13 cellular contexts compared by ENCODE assay signal in the genomic region with DNA sequence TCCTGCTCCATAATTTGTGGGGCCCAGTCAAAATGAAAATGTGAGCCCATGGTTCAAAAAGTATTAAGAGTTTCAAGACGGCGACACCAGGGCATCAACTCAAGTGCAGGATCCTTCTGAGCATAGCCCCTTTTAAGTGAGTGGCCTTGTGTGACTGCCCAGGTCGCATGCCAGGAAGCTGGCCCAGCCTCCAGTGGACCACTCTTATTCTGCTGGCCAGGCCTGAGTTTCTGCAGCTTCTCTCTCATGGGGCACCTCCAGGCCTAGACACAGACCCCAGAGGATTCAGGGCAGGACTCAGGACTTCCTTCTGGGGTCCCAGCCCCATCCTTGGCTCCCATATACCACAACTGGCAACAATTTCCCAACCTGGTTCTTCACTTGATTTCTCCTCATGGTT.
DNase-seq lines count a peak whose midpoint lies in the region; ATAC-seq and TF ChIP-seq lines count a peak whose summit lies in the region.
"Had no signal": no experiment of that assay in that cellular context is flagged by ENCODE, and none has a peak within 500 bp of the region (broad histone marks: within the 10 kb centered on the region; RNA-seq: fewer than 3 reads in every experiment).

No MANE protein-coding gene starts in this region.

- H3K4me3 ChIP-seq in mammary epithelial cell (replicated peaks in 1 of 3; ENCODE audit: insufficient read depth in 1 of 3, low read depth in 2 of 3, low read length in 3 of 3) (no peak overlapping the region), right atrium auricular region (no peak overlapping the region), parathyroid adenoma (ENCODE audit: low read depth, low read length) (no peak overlapping the region), transverse colon (no peak overlapping the region)

- no peaks in the 10 kb centered on the region for H3K9me3 ChIP-seq in mammary epithelial cell (replicated peaks; ENCODE audit: insufficient read depth, low read length)
- no peaks in the 10 kb centered on the region for H3K9me3 ChIP-seq in right atrium auricular region
- no peaks in the 10 kb centered on the region for H3K9me3 ChIP-seq in parathyroid adenoma (ENCODE audit: control insufficient read depth, low read length)
- H3K9me3 ChIP-seq in transverse colon, result no peaks in the 10 kb centered on the region

- H3K27ac ChIP-seq in mammary epithelial cell (ENCODE audit: insufficient read depth, low read depth, low read length) (no peak overlapping the region), right atrium auricular region (peak overlapping the region; percentile 65 to 71), parathyroid adenoma (peak overlapping the region; percentile 20), transverse colon (peak overlapping the region; percentile 72 to 83 (median 79))

- no peak for ATAC-seq in activated naive CD4-positive, alpha-beta T cell treated with anti-CD3 and anti-CD28 coated beads, Interleukin-2, amount 50 U/mL, for 72 hours
- ATAC-seq in GM21367 (IDR thresholded peaks at IDR 0.05; ENCODE audit: unreplicated experiment), result no peak
- ATAC-seq: Panc1; stimulated activated effector memory CD8-positive, alpha-beta T cell treated with anti-CD3 and anti-CD28 coated beads, Interleukin-12 subunit alpha, Interleukin-12 subunit beta, amount 100 ng/mL, for 72 hours had no signal

- in situ Hi-C loops in mammary epithelial cell (cut with MboI; ENCODE audit: low sequenced_read_pairs in 2 of 2), result no loop called here
- in situ Hi-C loops in transverse colon (cut with MboI; ENCODE audit: low pct_ligation_motif_present in 1 of 4, low pct_unique_long_range_greater_than_20kb in 1 of 4, low sequenced_read_pairs in 3 of 4), result no loop called here

- H3K4me2 ChIP-seq in mammary epithelial cell (ENCODE audit: insufficient read depth, low read depth, low read length), result no peak overlapping the region
- H3K4me2 ChIP-seq in parathyroid adenoma (ENCODE audit: low read length), result no peak overlapping the region

- H2AFZ ChIP-seq in mammary epithelial cell (ENCODE audit: low read depth, low read length), result peak overlapping the region; percentile 18
- H2AFZ ChIP-seq in parathyroid adenoma, result no peak overlapping the region

- TF ChIP-seq EP300 in transverse colon (IDR thresholded peaks at IDR 0.05; ENCODE audit: low read depth), result no peak

- no peaks in the 10 kb centered on the region for H4K20me1 ChIP-seq in mammary epithelial cell (ENCODE audit: insufficient read depth, low read length)

- no peaks in the 10 kb centered on the region for H3K36me3 Mint-ChIP-seq in activated naive CD4-positive, alpha-beta T cell treated with anti-CD3 and anti-CD28 coated beads, Interleukin-2, amount 50 U/mL, for 72 hours
- H3K36me3 Mint-ChIP-seq: stimulated activated effector memory CD8-positive, alpha-beta T cell treated with anti-CD3 and anti-CD28 coated beads, Interleukin-12 subunit alpha, Interleukin-12 subunit beta, amount 100 ng/mL, for 72 hours had no signal

- DNase-seq in mammary epithelial cell (no peak), right atrium auricular region (ENCODE audit: low spot score) (no peak), transverse colon (no peak), NCI-H748 (lab: John Stamatoyannopoulos, UW; ENCODE audit: unreplicated experiment) (no peak)
- DNase-seq in activated naive CD4-positive, alpha-beta T cell treated with anti-CD3 and anti-CD28 coated beads, Interleukin-2, amount 50 U/mL, for 72 hours (ENCODE audit: low spot score in 2 of 2), result no peak
- DNase-seq: activated gamma-delta T cell treated with Interleukin-2 at 50 U/mL for 16 hours, NCI-H2029, NCI-H82 had no signal

- dilution Hi-C loops in mammary epithelial cell (cut with HindIII; ENCODE audit: low sequenced_read_pairs), result no loop called here

- TF ChIP-seq POLR2A in transverse colon (IDR thresholded peaks at IDR 0.05), result no peak

- 97% methylated on average over 3 of the region's 3 CpGs for WGBS in mammary epithelial cell (ENCODE audit: low coverage, missing lambda C conversion rate)
- 82% methylated on average over 3 of the region's 3 CpGs; no CpG with 5 or more reads in 1 of the 2 donors for WGBS in transverse colon (ENCODE audit: low coverage in 1 of 2), 2 donors

- no TSS peak for BruUV-seq in mammary epithelial cell (replicated peaks; lab: Mats Ljungman, UMichigan)

- peaks cover 0 to 3% of the 10 kb centered on the region in 2 donors for H3K9me3 Mint-ChIP-seq in activated naive CD4-positive, alpha-beta T cell treated with anti-CD3 and anti-CD28 coated beads, Interleukin-2, amount 50 U/mL, for 72 hours
- H3K9me3 Mint-ChIP-seq: stimulated activated effector memory CD8-positive, alpha-beta T cell treated with anti-CD3 and anti-CD28 coated beads, Interleukin-12 subunit alpha, Interleukin-12 subunit beta, amount 100 ng/mL, for 72 hours had no signal

- TF ChIP-seq CTCF in mammary epithelial cell (conservative IDR thresholded peaks at IDR 0.05 in 1 of 2, IDR thresholded peaks at IDR 0.05 in 1 of 2; ENCODE audit: extremely low read depth in 1 of 2, insufficient read depth in 1 of 2, low read depth in 1 of 2, low read length in 2 of 2) (no peak), right atrium auricular region (IDR thresholded peaks at IDR 0.05) (no peak), parathyroid adenoma (IDR thresholded peaks at IDR 0.05) (no peak), transverse colon (IDR thresholded peaks at IDR 0.05) (no peak)

- H3K27ac Mint-ChIP-seq in activated naive CD4-positive, alpha-beta T cell treated with anti-CD3 and anti-CD28 coated beads, Interleukin-2, amount 50 U/mL, for 72 hours, result no peak overlapping the region
- H3K27ac Mint-ChIP-seq: B cell; stimulated activated effector memory CD8-positive, alpha-beta T cell treated with anti-CD3 and anti-CD28 coated beads, Interleukin-12 subunit alpha, Interleukin-12 subunit beta, amount 100 ng/mL, for 72 hours had no signal

- intact Hi-C loops in mammary epithelial cell (cut with micrococcal nuclease), result no loop called here
- intact Hi-C loops in transverse colon (cut with DNase I; ENCODE audit: low total_unique reads), result no loop called here

- CTCF ChIA-PET in mammary epithelial cell (lab: Charles Lee; ENCODE audit: low non-redundant PET), result no interaction called here

- H3K4me1 ChIP-seq in mammary epithelial cell (ENCODE audit: insufficient read depth, low read length) (peaks cover 25% of the 10 kb centered on the region), right atrium auricular region (peaks cover 0 to 83% of the 10 kb centered on the region in 2 donors), parathyroid adenoma (no peaks in the 10 kb centered on the region), transverse colon (peaks cover 0 to 46% (median 8%) of the 10 kb centered on the region in 4 donors)

- no peaks in the 10 kb centered on the region for H3K36me3 ChIP-seq in mammary epithelial cell (ENCODE audit: insufficient read depth, low read length)
- no peaks in the 10 kb centered on the region for H3K36me3 ChIP-seq in right atrium auricular region
- no peaks in the 10 kb centered on the region for H3K36me3 ChIP-seq in parathyroid adenoma (ENCODE audit: control insufficient read depth, insufficient read depth, low read length)
- no peaks in the 10 kb centered on the region for H3K36me3 ChIP-seq in transverse colon

- no peaks in the 10 kb centered on the region for H3K27me3 ChIP-seq in mammary epithelial cell (ENCODE audit: insufficient read depth, low read length)
- no peaks in the 10 kb centered on the region for H3K27me3 ChIP-seq in right atrium auricular region
- no peaks in the 10 kb centered on the region for H3K27me3 ChIP-seq in parathyroid adenoma (ENCODE audit: control insufficient read depth, insufficient read depth, low read length)
- no peaks in the 10 kb centered on the region for H3K27me3 ChIP-seq in transverse colon

- H3K79me2 ChIP-seq in mammary epithelial cell (ENCODE audit: insufficient read depth, low read length), result no peaks in the 10 kb centered on the region
- H3K79me2 ChIP-seq in parathyroid adenoma, result no peaks in the 10 kb centered on the region

- H3K9ac ChIP-seq in mammary epithelial cell (ENCODE audit: insufficient read depth, low read length), result no peak overlapping the region
- no peak overlapping the region for H3K9ac ChIP-seq in parathyroid adenoma
